In the genomic region with DNA sequence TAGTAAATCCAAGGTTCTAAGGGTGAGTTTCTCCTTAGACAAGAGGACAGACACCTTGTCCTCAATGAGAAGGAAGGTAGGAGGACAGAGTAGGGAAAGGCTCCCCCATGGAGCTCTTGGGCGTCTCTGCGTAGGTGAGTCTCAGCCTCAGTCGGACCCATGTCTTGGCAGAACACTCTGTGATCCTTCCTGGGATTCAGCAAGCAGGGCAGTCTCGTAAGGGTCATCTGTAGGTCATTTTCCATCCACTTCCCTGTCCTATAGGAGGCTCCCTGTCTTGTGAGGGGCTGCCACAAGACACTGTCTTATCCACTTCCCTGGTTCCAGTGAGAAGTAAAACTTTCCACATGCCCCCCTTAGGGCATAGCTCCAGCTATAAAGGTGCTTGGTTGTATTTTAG, we compare ENCODE assay signal across 15 cellular contexts.
"Had no signal": no experiment of that assay in that cellular context is flagged by ENCODE, and none has a peak within 500 bp of the region (broad histone marks: within the 10 kb centered on the region; RNA-seq: fewer than 3 reads in every experiment).

No MANE protein-coding gene starts in this region.

- H3K4me1 ChIP-seq: pancreas, prostate gland had no signal

- H3K36me3 ChIP-seq: pancreas, prostate gland, tibial nerve had no signal

- DNase-seq: cerebellar nuclear complex; effector memory CD8-positive, alpha-beta T cell; foreskin melanocyte; mesendoderm; natural killer cell; occipital lobe; pancreas; right cardiac atrium; stimulated activated CD4-positive, alpha-beta T cell treated with anti-CD3 and anti-CD28 coated beads, Interleukin-2, amount 100 ng/mL, for 48 hours; stimulated activated naive CD4-positive, alpha-beta T cell treated with Interleukin-2 at 50 U/mL for 16 hours had no signal

- H3K27ac ChIP-seq: epithelial cell of prostate, pancreas, prostate gland, tibial nerve had no signal

- H3K27me3 ChIP-seq: pancreas, testis, tibial nerve had no signal

- H3K4me3 ChIP-seq: pancreas, prostate gland, smooth muscle cell, testis, tibial nerve had no signal

- H3K4me2 ChIP-seq: smooth muscle cell had no signal

- H3K9me3 ChIP-seq: pancreas, prostate gland, testis, tibial nerve had no signal

- ATAC-seq: effector memory CD8-positive, alpha-beta T cell; natural killer cell; pancreas; right cardiac atrium had no signal
